ENCODE assay signal across 1 cellular context in the genomic region with DNA sequence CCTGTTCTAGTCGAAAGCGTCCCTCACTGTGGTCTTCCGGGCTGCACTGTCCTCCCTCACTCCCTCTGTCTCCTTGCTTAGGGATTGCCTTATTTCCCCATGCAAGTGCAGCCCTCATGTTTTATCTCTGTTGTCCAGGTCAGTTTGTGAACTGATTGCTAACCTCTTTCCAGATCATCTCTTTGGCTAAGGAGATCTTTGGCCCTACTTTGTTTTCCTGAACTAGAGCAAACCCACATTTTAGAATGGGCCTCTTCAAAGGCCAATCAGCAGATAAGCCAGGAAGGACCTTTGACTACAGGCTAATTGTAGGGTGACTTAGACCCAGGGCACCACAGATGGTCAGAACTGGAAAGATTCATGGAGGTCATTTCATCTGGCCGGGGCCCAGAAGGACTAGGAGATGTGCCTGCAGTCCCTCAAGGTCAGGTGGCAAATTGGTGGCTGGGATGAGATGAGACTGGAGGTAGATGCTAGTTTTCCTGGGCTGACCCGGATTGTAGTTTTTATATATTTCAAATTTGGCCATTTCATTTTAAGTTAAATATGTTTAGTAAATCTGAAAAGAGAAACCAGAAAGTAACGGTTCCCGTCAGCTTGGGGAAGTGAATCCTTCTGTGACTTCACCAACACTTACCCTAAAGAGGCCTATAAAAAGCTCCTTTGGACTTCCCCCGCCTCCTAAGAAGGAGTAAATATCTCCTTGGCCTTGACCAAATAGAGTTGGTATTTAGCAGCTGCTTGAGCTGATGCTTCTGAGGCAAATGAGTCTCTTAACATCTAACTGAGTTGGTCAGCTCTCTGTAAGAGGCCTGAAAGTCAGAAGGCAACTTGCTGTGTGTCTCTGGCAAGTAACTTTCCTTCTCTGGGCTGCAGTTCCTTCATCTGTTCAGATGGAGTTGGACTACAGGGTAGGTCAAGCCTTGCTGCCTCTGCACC.
A peak's percentile ranks its signal among the peaks of the same experiment; 100 is the strongest.
TF ChIP-seq lines count a peak whose summit lies in the region.

No MANE protein-coding gene starts in this region.

TF ChIP-seq in HepG2, 621 proteins besides CTCF, POLR2A, EP300 and RAD21 (continued from another document and continues in another):
- TF ChIP-seq ZSCAN21 (CRISPR knock-in tag; IDR thresholded peaks at IDR 0.05; ENCODE audit: borderline replicate concordance) (peak; percentile 42; the same call in 1 of the 2 replicates), CC2D1A (CRISPR knock-in tag; IDR thresholded peaks at IDR 0.05) (no peak), ZNF335 (CRISPR knock-in tag; IDR thresholded peaks at IDR 0.05) (peak; percentile 91), FOXK2 (IDR thresholded peaks at IDR 0.05) (peak; percentile 82), ZNF652 (CRISPR knock-in tag; IDR thresholded peaks at IDR 0.05; ENCODE audit: borderline replicate concordance, low read depth) (no peak; the same call in 1 of the 2 replicates), GATAD1 (CRISPR knock-in tag; IDR thresholded peaks at IDR 0.05) (peak; percentile 26; the same call in 1 of the 2 replicates), FOSL2 (CRISPR knock-in tag; IDR thresholded peaks at IDR 0.05) (peak; percentile 48), CREB1 (IDR thresholded peaks at IDR 0.05) (no peak), CREB1 (CRISPR knock-in tag; IDR thresholded peaks at IDR 0.05) (peak; percentile 87), EED (CRISPR knock-in tag; IDR thresholded peaks at IDR 0.05) (no peak), MAFK (conservative IDR thresholded peaks at IDR 0.05 in 1 of 2, IDR thresholded peaks at IDR 0.05 in 1 of 2; ENCODE audit: low read length in 2 of 2) (no peak), ZNF121 (CRISPR knock-in tag; IDR thresholded peaks at IDR 0.05) (peak; percentile 88), SNRNP70 (IDR thresholded peaks at IDR 0.05; ENCODE audit: low read depth, low read length) (no peak), ZNF562 (CRISPR knock-in tag; IDR thresholded peaks at IDR 0.05; ENCODE audit: borderline replicate concordance) (no peak), ZFP36L1 (CRISPR knock-in tag; IDR thresholded peaks at IDR 0.05) (peak; percentile 4; the same call in 1 of the 2 replicates), TBP (CRISPR knock-in tag; IDR thresholded peaks at IDR 0.05) (no peak), PCBP2 (optimal IDR thresholded peaks at IDR 0.05; ENCODE audit: low read depth, low read length, poor library complexity, severe bottlenecking) (no peak), NFE2L1 (CRISPR knock-in tag; IDR thresholded peaks at IDR 0.05; ENCODE audit: borderline replicate concordance) (no peak), PRPF4 (IDR thresholded peaks at IDR 0.05; ENCODE audit: low read depth, low read length, poor library complexity, severe bottlenecking) (no peak), ATAD3A (CRISPR knock-in tag; IDR thresholded peaks at IDR 0.05) (no peak), HOXA5 (CRISPR knock-in tag; IDR thresholded peaks at IDR 0.05) (peak; percentile 70; the same call in 1 of the 2 replicates), ZNF451 (CRISPR knock-in tag; IDR thresholded peaks at IDR 0.05) (no peak; the same call in 1 of the 2 replicates), ZNF343 (CRISPR knock-in tag; IDR thresholded peaks at IDR 0.05) (no peak), ZNF616 (CRISPR knock-in tag; IDR thresholded peaks at IDR 0.05; ENCODE audit: low read depth) (no peak)
- TF ChIP-seq, protein P1, sequence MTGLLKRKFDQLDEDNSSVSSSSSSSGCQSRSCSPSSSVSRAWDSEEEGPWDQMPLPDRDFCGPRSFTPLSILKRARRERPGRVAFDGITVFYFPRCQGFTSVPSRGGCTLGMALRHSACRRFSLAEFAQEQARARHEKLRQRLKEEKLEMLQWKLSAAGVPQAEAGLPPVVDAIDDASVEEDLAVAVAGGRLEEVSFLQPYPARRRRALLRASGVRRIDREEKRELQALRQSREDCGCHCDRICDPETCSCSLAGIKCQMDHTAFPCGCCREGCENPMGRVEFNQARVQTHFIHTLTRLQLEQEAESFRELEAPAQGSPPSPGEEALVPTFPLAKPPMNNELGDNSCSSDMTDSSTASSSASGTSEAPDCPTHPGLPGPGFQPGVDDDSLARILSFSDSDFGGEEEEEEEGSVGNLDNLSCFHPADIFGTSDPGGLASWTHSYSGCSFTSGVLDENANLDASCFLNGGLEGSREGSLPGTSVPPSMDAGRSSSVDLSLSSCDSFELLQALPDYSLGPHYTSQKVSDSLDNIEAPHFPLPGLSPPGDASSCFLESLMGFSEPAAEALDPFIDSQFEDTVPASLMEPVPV (CRISPR knock-in tag; IDR thresholded peaks at IDR 0.05), result no peak
- TF ChIP-seq, protein P2, sequence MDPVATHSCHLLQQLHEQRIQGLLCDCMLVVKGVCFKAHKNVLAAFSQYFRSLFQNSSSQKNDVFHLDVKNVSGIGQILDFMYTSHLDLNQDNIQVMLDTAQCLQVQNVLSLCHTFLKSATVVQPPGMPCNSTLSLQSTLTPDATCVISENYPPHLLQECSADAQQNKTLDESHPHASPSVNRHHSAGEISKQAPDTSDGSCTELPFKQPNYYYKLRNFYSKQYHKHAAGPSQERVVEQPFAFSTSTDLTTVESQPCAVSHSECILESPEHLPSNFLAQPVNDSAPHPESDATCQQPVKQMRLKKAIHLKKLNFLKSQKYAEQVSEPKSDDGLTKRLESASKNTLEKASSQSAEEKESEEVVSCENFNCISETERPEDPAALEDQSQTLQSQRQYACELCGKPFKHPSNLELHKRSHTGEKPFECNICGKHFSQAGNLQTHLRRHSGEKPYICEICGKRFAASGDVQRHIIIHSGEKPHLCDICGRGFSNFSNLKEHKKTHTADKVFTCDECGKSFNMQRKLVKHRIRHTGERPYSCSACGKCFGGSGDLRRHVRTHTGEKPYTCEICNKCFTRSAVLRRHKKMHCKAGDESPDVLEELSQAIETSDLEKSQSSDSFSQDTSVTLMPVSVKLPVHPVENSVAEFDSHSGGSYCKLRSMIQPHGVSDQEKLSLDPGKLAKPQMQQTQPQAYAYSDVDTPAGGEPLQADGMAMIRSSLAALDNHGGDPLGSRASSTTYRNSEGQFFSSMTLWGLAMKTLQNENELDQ (CRISPR knock-in tag; IDR thresholded peaks at IDR 0.05; ENCODE audit: borderline replicate concordance), result no peak
- TF ChIP-seq, protein P3, sequence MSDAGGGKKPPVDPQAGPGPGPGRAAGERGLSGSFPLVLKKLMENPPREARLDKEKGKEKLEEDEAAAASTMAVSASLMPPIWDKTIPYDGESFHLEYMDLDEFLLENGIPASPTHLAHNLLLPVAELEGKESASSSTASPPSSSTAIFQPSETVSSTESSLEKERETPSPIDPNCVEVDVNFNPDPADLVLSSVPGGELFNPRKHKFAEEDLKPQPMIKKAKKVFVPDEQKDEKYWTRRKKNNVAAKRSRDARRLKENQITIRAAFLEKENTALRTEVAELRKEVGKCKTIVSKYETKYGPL (CRISPR knock-in tag; IDR thresholded peaks at IDR 0.05), result no peak
- TF ChIP-seq, protein P4, sequence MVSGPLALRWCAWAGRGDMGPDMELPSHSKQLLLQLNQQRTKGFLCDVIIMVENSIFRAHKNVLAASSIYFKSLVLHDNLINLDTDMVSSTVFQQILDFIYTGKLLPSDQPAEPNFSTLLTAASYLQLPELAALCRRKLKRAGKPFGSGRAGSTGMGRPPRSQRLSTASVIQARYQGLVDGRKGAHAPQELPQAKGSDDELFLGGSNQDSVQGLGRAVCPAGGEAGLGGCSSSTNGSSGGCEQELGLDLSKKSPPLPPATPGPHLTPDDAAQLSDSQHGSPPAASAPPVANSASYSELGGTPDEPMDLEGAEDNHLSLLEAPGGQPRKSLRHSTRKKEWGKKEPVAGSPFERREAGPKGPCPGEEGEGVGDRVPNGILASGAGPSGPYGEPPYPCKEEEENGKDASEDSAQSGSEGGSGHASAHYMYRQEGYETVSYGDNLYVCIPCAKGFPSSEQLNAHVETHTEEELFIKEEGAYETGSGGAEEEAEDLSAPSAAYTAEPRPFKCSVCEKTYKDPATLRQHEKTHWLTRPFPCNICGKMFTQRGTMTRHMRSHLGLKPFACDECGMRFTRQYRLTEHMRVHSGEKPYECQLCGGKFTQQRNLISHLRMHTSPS (CRISPR knock-in tag; IDR thresholded peaks at IDR 0.05; ENCODE audit: low read depth), result peak; percentile 60; the same call in 1 of the 2 replicates
- TF ChIP-seq, protein P5, sequence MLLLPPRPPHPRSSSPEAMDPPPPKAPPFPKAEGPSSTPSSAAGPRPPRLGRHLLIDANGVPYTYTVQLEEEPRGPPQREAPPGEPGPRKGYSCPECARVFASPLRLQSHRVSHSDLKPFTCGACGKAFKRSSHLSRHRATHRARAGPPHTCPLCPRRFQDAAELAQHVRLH (CRISPR knock-in tag; IDR thresholded peaks at IDR 0.05; ENCODE audit: borderline replicate concordance, low read depth), result peak; percentile 53; the same call in 1 of the 2 replicates
- TF ChIP-seq, protein P6, sequence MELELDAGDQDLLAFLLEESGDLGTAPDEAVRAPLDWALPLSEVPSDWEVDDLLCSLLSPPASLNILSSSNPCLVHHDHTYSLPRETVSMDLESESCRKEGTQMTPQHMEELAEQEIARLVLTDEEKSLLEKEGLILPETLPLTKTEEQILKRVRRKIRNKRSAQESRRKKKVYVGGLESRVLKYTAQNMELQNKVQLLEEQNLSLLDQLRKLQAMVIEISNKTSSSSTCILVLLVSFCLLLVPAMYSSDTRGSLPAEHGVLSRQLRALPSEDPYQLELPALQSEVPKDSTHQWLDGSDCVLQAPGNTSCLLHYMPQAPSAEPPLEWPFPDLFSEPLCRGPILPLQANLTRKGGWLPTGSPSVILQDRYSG (CRISPR knock-in tag; IDR thresholded peaks at IDR 0.05), result no peak
- TF ChIP-seq, protein P7, sequence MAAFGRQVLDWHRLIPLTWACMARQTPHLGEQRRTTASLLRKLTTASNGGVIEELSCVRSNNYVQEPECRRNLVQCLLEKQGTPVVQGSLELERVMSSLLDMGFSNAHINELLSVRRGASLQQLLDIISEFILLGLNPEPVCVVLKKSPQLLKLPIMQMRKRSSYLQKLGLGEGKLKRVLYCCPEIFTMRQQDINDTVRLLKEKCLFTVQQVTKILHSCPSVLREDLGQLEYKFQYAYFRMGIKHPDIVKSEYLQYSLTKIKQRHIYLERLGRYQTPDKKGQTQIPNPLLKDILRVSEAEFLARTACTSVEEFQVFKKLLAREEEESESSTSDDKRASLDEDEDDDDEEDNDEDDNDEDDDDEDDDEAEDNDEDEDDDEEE (CRISPR knock-in tag; IDR thresholded peaks at IDR 0.05), result no peak
- TF ChIP-seq, protein P8, sequence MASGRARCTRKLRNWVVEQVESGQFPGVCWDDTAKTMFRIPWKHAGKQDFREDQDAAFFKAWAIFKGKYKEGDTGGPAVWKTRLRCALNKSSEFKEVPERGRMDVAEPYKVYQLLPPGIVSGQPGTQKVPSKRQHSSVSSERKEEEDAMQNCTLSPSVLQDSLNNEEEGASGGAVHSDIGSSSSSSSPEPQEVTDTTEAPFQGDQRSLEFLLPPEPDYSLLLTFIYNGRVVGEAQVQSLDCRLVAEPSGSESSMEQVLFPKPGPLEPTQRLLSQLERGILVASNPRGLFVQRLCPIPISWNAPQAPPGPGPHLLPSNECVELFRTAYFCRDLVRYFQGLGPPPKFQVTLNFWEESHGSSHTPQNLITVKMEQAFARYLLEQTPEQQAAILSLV (CRISPR knock-in tag; IDR thresholded peaks at IDR 0.05; ENCODE audit: borderline replicate concordance), result peak; percentile 51; the same call in 1 of the 2 replicates
- TF ChIP-seq, protein P9, sequence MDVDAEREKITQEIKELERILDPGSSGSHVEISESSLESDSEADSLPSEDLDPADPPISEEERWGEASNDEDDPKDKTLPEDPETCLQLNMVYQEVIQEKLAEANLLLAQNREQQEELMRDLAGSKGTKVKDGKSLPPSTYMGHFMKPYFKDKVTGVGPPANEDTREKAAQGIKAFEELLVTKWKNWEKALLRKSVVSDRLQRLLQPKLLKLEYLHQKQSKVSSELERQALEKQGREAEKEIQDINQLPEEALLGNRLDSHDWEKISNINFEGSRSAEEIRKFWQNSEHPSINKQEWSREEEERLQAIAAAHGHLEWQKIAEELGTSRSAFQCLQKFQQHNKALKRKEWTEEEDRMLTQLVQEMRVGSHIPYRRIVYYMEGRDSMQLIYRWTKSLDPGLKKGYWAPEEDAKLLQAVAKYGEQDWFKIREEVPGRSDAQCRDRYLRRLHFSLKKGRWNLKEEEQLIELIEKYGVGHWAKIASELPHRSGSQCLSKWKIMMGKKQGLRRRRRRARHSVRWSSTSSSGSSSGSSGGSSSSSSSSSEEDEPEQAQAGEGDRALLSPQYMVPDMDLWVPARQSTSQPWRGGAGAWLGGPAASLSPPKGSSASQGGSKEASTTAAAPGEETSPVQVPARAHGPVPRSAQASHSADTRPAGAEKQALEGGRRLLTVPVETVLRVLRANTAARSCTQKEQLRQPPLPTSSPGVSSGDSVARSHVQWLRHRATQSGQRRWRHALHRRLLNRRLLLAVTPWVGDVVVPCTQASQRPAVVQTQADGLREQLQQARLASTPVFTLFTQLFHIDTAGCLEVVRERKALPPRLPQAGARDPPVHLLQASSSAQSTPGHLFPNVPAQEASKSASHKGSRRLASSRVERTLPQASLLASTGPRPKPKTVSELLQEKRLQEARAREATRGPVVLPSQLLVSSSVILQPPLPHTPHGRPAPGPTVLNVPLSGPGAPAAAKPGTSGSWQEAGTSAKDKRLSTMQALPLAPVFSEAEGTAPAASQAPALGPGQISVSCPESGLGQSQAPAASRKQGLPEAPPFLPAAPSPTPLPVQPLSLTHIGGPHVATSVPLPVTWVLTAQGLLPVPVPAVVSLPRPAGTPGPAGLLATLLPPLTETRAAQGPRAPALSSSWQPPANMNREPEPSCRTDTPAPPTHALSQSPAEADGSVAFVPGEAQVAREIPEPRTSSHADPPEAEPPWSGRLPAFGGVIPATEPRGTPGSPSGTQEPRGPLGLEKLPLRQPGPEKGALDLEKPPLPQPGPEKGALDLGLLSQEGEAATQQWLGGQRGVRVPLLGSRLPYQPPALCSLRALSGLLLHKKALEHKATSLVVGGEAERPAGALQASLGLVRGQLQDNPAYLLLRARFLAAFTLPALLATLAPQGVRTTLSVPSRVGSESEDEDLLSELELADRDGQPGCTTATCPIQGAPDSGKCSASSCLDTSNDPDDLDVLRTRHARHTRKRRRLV (CRISPR knock-in tag; IDR thresholded peaks at IDR 0.05), result no peak
- TF ChIP-seq, protein P10, sequence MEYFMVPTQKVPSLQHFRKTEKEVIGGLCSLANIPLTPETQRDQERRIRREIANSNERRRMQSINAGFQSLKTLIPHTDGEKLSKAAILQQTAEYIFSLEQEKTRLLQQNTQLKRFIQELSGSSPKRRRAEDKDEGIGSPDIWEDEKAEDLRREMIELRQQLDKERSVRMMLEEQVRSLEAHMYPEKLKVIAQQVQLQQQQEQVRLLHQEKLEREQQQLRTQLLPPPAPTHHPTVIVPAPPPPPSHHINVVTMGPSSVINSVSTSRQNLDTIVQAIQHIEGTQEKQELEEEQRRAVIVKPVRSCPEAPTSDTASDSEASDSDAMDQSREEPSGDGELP (IDR thresholded peaks at IDR 0.05; ENCODE audit: borderline replicate concordance, low read depth), result peak; percentile 76; the same call in 1 of the 2 replicates
- TF ChIP-seq, protein P11, sequence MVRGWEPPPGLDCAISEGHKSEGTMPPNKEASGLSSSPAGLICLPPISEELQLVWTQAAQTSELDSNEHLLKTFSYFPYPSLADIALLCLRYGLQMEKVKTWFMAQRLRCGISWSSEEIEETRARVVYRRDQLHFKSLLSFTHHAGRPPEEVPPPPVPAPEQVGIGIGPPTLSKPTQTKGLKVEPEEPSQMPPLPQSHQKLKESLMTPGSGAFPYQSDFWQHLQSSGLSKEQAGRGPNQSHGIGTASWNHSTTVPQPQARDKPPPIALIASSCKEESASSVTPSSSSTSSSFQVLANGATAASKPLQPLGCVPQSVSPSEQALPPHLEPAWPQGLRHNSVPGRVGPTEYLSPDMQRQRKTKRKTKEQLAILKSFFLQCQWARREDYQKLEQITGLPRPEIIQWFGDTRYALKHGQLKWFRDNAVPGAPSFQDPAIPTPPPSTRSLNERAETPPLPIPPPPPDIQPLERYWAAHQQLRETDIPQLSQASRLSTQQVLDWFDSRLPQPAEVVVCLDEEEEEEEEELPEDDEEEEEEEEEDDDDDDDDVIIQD (CRISPR knock-in tag; IDR thresholded peaks at IDR 0.05; ENCODE audit: low read depth), result peak; percentile 79
